Comparison of ENCODE assay signal across 13 cellular contexts in the genomic region with DNA sequence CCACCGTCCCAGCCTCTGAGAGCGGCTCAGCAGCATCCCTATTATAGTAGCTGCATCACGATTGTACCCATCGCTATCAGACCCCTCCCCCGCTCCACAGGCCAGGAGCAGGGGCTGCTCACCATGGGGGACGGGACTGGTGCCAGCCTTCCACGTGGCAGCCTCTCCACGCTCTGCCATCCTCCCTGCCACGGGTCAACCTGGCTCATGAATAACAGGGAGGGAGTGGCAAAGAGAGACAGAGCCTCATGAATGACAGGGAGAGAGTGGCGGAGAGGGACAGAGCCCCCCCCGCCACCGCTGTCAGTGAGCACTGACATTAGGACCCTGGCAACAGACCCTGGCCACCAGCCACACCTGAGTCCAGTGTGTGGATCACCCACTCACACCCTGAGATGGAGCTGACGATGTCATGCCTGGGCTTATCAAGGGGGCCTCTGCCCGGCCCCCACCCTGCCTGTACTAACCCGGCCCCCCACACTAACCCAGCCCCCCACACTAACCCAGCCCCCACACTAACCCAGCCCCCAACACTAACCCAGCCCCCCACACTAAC. TPM values are rescaled to one million over a fixed set of nuclear protein-coding genes. Genes with fewer than 3 reads are reported as not detected.
DNase-seq lines count a peak whose midpoint lies in the region; ATAC-seq and TF ChIP-seq lines count a peak whose summit lies in the region.
"Had no signal": no experiment of that assay in that cellular context is flagged by ENCODE, and none has a peak within 500 bp of the region (broad histone marks: within the 10 kb centered on the region; RNA-seq: fewer than 3 reads in every experiment).

No MANE protein-coding gene starts in this region.

- WGBS in transverse colon (ENCODE audit: low coverage in 1 of 2), 2 donors: 47 to 100% methylated on average over 1 to 10 of the region's 15 CpGs

- TF ChIP-seq EP300 in transverse colon (IDR thresholded peaks at IDR 0.05; ENCODE audit: low read depth): no peak

- no peaks in the 10 kb centered on the region for H3K36me3 ChIP-seq in SK-N-MC (ENCODE audit: insufficient read depth, low read length)
- H3K36me3 ChIP-seq in upper lobe of right lung: no peaks in the 10 kb centered on the region
- H3K36me3 ChIP-seq in transverse colon: no peaks in the 10 kb centered on the region

- H3K27me3 ChIP-seq in upper lobe of right lung: no peaks in the 10 kb centered on the region
- no peaks in the 10 kb centered on the region for H3K27me3 ChIP-seq in transverse colon

- H3K27ac ChIP-seq in SK-N-MC (peak overlapping the region; percentile 75), upper lobe of right lung (no peak overlapping the region), transverse colon (no peak overlapping the region)
- H3K27ac ChIP-seq: parathyroid adenoma had no signal

- no peaks in the 10 kb centered on the region for H3K4me1 ChIP-seq in upper lobe of right lung
- peaks cover 0 to 4% (median 0%) of the 10 kb centered on the region in 4 donors for H3K4me1 ChIP-seq in transverse colon
- H3K4me1 ChIP-seq: parathyroid adenoma had no signal

- TF ChIP-seq POLR2A in transverse colon (IDR thresholded peaks at IDR 0.05): no peak

- H3K4me3 ChIP-seq in SK-N-MC (no peak overlapping the region), upper lobe of right lung (no peak overlapping the region), foreskin fibroblast (ENCODE audit: low read depth in 1 of 2, low read length in 2 of 2) (no peak overlapping the region), transverse colon (no peak overlapping the region)
- H3K4me3 ChIP-seq: lung had no signal

- no peak overlapping the region for H3K9ac ChIP-seq in SK-N-MC (ENCODE audit: insufficient read length)
- H3K9ac ChIP-seq: parathyroid adenoma had no signal

- H3K9me3 ChIP-seq in SK-N-MC (ENCODE audit: low read depth, low read length): no peaks in the 10 kb centered on the region
- H3K9me3 ChIP-seq in upper lobe of right lung: no peaks in the 10 kb centered on the region
- H3K9me3 ChIP-seq in transverse colon: no peaks in the 10 kb centered on the region

- ATAC-seq in Right ventricle myocardium superior (ENCODE audit: poor library complexity): no peak
- no peak for ATAC-seq in Right ventricle myocardium inferior
- no peak for ATAC-seq in upper lobe of right lung

- DNase-seq in Right ventricle myocardium superior (peak; percentile 43), Right ventricle myocardium inferior (ENCODE audit: missing footprints) (no peak), SK-N-MC (ENCODE audit: low read depth, low spot score) (no peak), iPS-NIHi11 (ENCODE audit: low spot score) (peak; percentile 11), upper lobe of right lung (peak; percentile 43), foreskin fibroblast (no peak), transverse colon (no peak), GM13977 (ENCODE audit: low spot score) (no peak)
- DNase-seq: CD4-positive, CD25-positive, alpha-beta regulatory T cell; NCI-H774 had no signal

- intact Hi-C loops in Right ventricle myocardium superior (cut with DNase I): no loop called here
- intact Hi-C loops in Right ventricle myocardium inferior (cut with DNase I): no loop called here
- intact Hi-C loops in upper lobe of right lung (cut with DNase I): no loop called here
- intact Hi-C loops in transverse colon (cut with DNase I; ENCODE audit: low total_unique reads): no loop called here

- in situ Hi-C loops in transverse colon (cut with MboI; ENCODE audit: low pct_ligation_motif_present in 1 of 4, low pct_unique_long_range_greater_than_20kb in 1 of 4, low sequenced_read_pairs in 3 of 4): no loop called here
- in situ Hi-C loops in GM13977 (cut with MboI; ENCODE audit: low pct_unique_long_range_greater_than_20kb, low sequenced_read_pairs, unreplicated experiment): no loop called here

- TF ChIP-seq CTCF in upper lobe of right lung (IDR thresholded peaks at IDR 0.05): no peak
- no peak for TF ChIP-seq CTCF in foreskin fibroblast (IDR thresholded peaks at IDR 0.05; ENCODE audit: low read depth, low read length)
- no peak for TF ChIP-seq CTCF in transverse colon (IDR thresholded peaks at IDR 0.05)
- no peak for TF ChIP-seq CTCF in GM13977 (IDR thresholded peaks at IDR 0.05; ENCODE audit: extremely low read depth, insufficient read depth, missing control alignments)

RNA-seq across cellular contexts. Expression of gene CROCC2, which starts 16.9 kb away (rescaled TPM):
- total RNA-seq in Right ventricle myocardium superior (not detected), Right ventricle myocardium inferior (not detected), upper lobe of right lung (0.26 TPM), transverse colon (not detected)
- total RNA-seq: CD4-positive, CD25-positive, alpha-beta regulatory T cell; glomerular endothelial cell had no signal

RNA-seq across cellular contexts. Expression of gene MAB21L4, which starts 27.1 kb away (rescaled TPM):
- total RNA-seq in Right ventricle myocardium superior (not detected), Right ventricle myocardium inferior (not detected), upper lobe of right lung (22.2 TPM), transverse colon (10 to 100 TPM in 1 of 4 donors, 1 to 10 TPM in 2, not detected in 1; 4.9 to 11.6 (median 9.8) TPM)
- total RNA-seq: CD4-positive, CD25-positive, alpha-beta regulatory T cell; glomerular endothelial cell had no signal

RNA-seq across cellular contexts. Expression of gene AGXT, which starts 54.4 kb away (rescaled TPM):
- total RNA-seq in Right ventricle myocardium superior: not detected
- not detected for total RNA-seq in Right ventricle myocardium inferior
- not detected for total RNA-seq in upper lobe of right lung
- total RNA-seq in transverse colon: 1 to 10 TPM in 1 of 4 donors, under 1 TPM in 2, not detected in 1; 0.32 to 2.2 (median 0.82) TPM
- total RNA-seq: CD4-positive, CD25-positive, alpha-beta regulatory T cell; glomerular endothelial cell had no signal

Comparison
In these comparisons a context has a peak if more than half of its experiments do, and no peak if none do; other contexts are left out.
1. DNase-seq: peak in Right ventricle myocardium superior (single experiment), iPS-NIHi11 (single experiment) and upper lobe of right lung (single experiment); none in Right ventricle myocardium inferior (single experiment), SK-N-MC (single experiment), foreskin fibroblast (0 of 2), transverse colon (single experiment) and GM13977 (single experiment).